ENCODE assay signal across 17 cellular contexts in the genomic region with DNA sequence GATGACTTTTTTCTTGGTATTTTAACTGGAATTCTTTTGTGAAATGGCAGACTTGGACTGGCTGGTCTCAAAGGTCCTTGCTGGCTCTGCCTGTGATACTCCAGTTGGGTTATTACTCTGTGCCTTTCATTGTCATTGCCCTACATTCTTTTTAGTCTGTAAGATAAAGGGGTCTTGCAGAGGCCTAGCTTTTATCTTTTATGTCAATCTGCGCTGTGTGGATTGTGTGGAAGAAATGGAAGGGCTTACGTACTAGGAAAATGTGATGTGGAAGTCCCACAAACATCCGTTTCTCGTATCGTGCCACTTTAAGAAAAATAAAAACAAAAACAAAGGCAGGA. TPM values are rescaled to one million over a fixed set of nuclear protein-coding genes. Genes with fewer than 3 reads are reported as not detected.
A peak's percentile ranks its signal among the peaks of the same experiment; 100 is the strongest.
DNase-seq lines count a peak whose midpoint lies in the region; ATAC-seq and TF ChIP-seq lines count a peak whose summit lies in the region.
"Had no signal": no experiment of that assay in that cellular context is flagged by ENCODE, and none has a peak within 500 bp of the region (broad histone marks: within the 10 kb centered on the region; RNA-seq: fewer than 3 reads in every experiment).

No MANE protein-coding gene starts in this region.

- TF ChIP-seq POLR2A in HCT116 (IDR thresholded peaks at IDR 0.05; ENCODE audit: borderline replicate concordance, extremely low read depth, insufficient read depth, insufficient read length) (no peak), gastrocnemius medialis (IDR thresholded peaks at IDR 0.05) (no peak)

- H3K4me2 ChIP-seq in HCT116 (ENCODE audit: low read length) (no peak overlapping the region), hepatocyte (no peak overlapping the region)

- H2AFZ ChIP-seq in HCT116 (ENCODE audit: low read depth, low read length, poor library complexity, severe bottlenecking), result peak overlapping the region; percentile 60
- H2AFZ ChIP-seq in hepatocyte, result no peak overlapping the region

- H3K4me1 ChIP-seq in HCT116 (ENCODE audit: control insufficient read depth in 1 of 2, insufficient read depth in 2 of 2, low read length in 2 of 2), result peaks cover 3 to 8% of the 10 kb centered on the region in 2 experiments; a peak in 2 of 4 replicates
- H3K4me1 ChIP-seq in hepatocyte (ENCODE audit: insufficient read depth), result peaks cover 41% of the 10 kb centered on the region
- H3K4me1 ChIP-seq in gastrocnemius medialis, result peaks cover 17 to 29% of the 10 kb centered on the region in 2 donors

- H3K79me2 ChIP-seq in HCT116 (ENCODE audit: insufficient read depth, low read length) (no peaks in the 10 kb centered on the region), hepatocyte (no peaks in the 10 kb centered on the region)

- H3K9me2 ChIP-seq in HCT116 (ENCODE audit: insufficient read depth) (no peaks in the 10 kb centered on the region), hepatocyte (replicated peaks; ENCODE audit: insufficient read depth) (no peaks in the 10 kb centered on the region)

- H3K27me3 ChIP-seq in HCT116 (ENCODE audit: insufficient read depth, low read length) (no peaks in the 10 kb centered on the region), hepatocyte (no peaks in the 10 kb centered on the region), gastrocnemius medialis (no peaks in the 10 kb centered on the region)
- H3K27me3 ChIP-seq: gastroesophageal sphincter had no signal

- no peak overlapping the region for H3K9ac ChIP-seq in HCT116 (ENCODE audit: low read length)

- DNase-seq in HCT116 (ENCODE audit: low read depth, low spot score) (no peak), hepatocyte (ENCODE audit: low spot score) (no peak), gastrocnemius medialis (no peak), HK-2 (ENCODE audit: unreplicated experiment) (no peak), posterior vena cava (ENCODE audit: low spot score) (no peak)
- no peak for DNase-seq in activated CD4-positive, alpha-beta T cell treated with anti-CD3 and anti-CD28 coated beads for 4 hours
- DNase-seq: activated T-cell treated with anti-CD3 and anti-CD28 coated beads, Interleukin-2, amount 50 U/mL, for 4 hours; C1 segment of cervical spinal cord; H7; mammary epithelial cell; NCI-H187 treated with DMSO at 0.1 percent for 48 hours; occipital lobe had no signal

- CTCF ChIA-PET in HCT116 (lab: Charles Lee), result interaction anchor here (0.7 to 2.6 kb wide), 19 partner anchors 8 to 878 kb away, joined by 3 to 19 read pairs (median 3); a partner anchor contains a TSS

- TF ChIP-seq CTCF in HCT116 (IDR thresholded peaks at IDR 0.05 in 2 of 3, conservative IDR thresholded peaks at IDR 0.05 in 1 of 3; ENCODE audit: borderline replicate concordance in 1 of 3, insufficient read depth in 1 of 3, low read depth in 2 of 3, low read length in 2 of 3) (no peak), VCaP (conservative IDR thresholded peaks at IDR 0.05) (peak; percentile 30), hepatocyte (IDR thresholded peaks at IDR 0.05; ENCODE audit: poor library complexity) (no peak), gastrocnemius medialis (IDR thresholded peaks at IDR 0.05 in 4 of 5, conservative IDR thresholded peaks at IDR 0.05 in 1 of 5) (no peak)

- RAD21 ChIA-PET in HCT116 (lab: Charles Lee; ENCODE audit: low non-redundant PET in 1 of 2, low total read pairs in 2 of 2, uncharacterized antibody in 2 of 2, unreplicated experiment in 2 of 2), result interaction anchor here (0.6 to 1.3 kb wide), 5 partner anchors 62 to 873 kb away, joined by 3 to 5 read pairs (median 3); no protein-coding TSS in a partner anchor

- no peak for TF ChIP-seq RAD21 in HCT116 (IDR thresholded peaks at IDR 0.05; ENCODE audit: low read depth)

- POLR2A ChIA-PET in HCT116 (lab: Charles Lee), result no interaction called here

- 64% methylated on average over 5 of the region's 5 CpGs for WGBS in hepatocyte (ENCODE audit: low lambda C conversion rate, missing lambda C conversion rate)

- ATAC-seq in HCT116 (no peak), gastrocnemius medialis (no peak), HG02870 (IDR thresholded peaks at IDR 0.05; ENCODE audit: unreplicated experiment) (no peak)
- ATAC-seq: activated T-cell treated with anti-CD3 and anti-CD28 coated beads, Interleukin-2, amount 50 U/mL, for 4 hours; gastroesophageal sphincter had no signal

- in situ Hi-C loops in gastrocnemius medialis (cut with MboI; ENCODE audit: low sequenced_read_pairs in 4 of 4), result loop anchor here in 3 of 4 donors (10.0 to 25.0 kb wide), 3 partner anchors 190 to 503 kb away; no protein-coding TSS in a partner anchor

- intact Hi-C loops in HCT116 (cut with micrococcal nuclease), result loop anchor here (5.0 to 10.0 kb wide), 2 partner anchors 270 to 647 kb away; no protein-coding TSS in a partner anchor
- intact Hi-C loops in gastrocnemius medialis (cut with DNase I; ENCODE audit: low total_unique reads), result loop anchor here (1.0 to 10.0 kb wide), 4 partner anchors 62 to 650 kb away; no protein-coding TSS in a partner anchor
- intact Hi-C loops in posterior vena cava (cut with DNase I), result no loop called here

- H3K36me3 ChIP-seq in HCT116 (ENCODE audit: control insufficient read depth in 1 of 2, insufficient read depth in 2 of 2, low read length in 2 of 2), result no peaks in the 10 kb centered on the region
- H3K36me3 ChIP-seq in hepatocyte (replicated peaks; ENCODE audit: insufficient read depth, low read depth), result no peaks in the 10 kb centered on the region
- no peaks in the 10 kb centered on the region for H3K36me3 ChIP-seq in gastrocnemius medialis
- H3K36me3 ChIP-seq: gastroesophageal sphincter had no signal

- no peak overlapping the region for H3K27ac ChIP-seq in HCT116 (ENCODE audit: low read depth, low read length)
- no peak overlapping the region for H3K27ac ChIP-seq in VCaP
- peak overlapping the region; percentile 57 for H3K27ac ChIP-seq in hepatocyte
- H3K27ac ChIP-seq in gastrocnemius medialis, result peak overlapping the region; percentile 46 to 63 (median 54)
- H3K27ac ChIP-seq: SK-N-MC had no signal

- no TSS peak for BruUV-seq in HCT116 (replicated peaks; lab: Mats Ljungman, UMichigan)

- H3K9me3 ChIP-seq in HCT116 (ENCODE audit: control insufficient read depth in 1 of 2, insufficient read depth in 1 of 2, low read depth in 1 of 2, low read length in 2 of 2), result no peaks in the 10 kb centered on the region
- H3K9me3 ChIP-seq in hepatocyte (ENCODE audit: low read depth), result no peaks in the 10 kb centered on the region
- H3K9me3 ChIP-seq in gastrocnemius medialis, result no peaks in the 10 kb centered on the region
- H3K9me3 ChIP-seq: gastroesophageal sphincter had no signal

- H4K20me1 ChIP-seq in HCT116 (ENCODE audit: insufficient read depth) (no peaks in the 10 kb centered on the region), hepatocyte (ENCODE audit: insufficient read depth, poor library complexity, severe bottlenecking) (no peaks in the 10 kb centered on the region)

- no peak overlapping the region for H3K4me3 ChIP-seq in HCT116 (replicated peaks in 1 of 2; ENCODE audit: low read depth in 1 of 2, low read length in 2 of 2)
- H3K4me3 ChIP-seq in hepatocyte, result no peak overlapping the region
- no peak overlapping the region for H3K4me3 ChIP-seq in gastrocnemius medialis
- H3K4me3 ChIP-seq: gastroesophageal sphincter, SK-N-MC had no signal

TF ChIP-seq in HCT116, 20 proteins besides CTCF, POLR2A, EP300 and RAD21:
- no peak for TF ChIP-seq ZNF274 (IDR thresholded peaks at IDR 0.05; ENCODE audit: low read depth, low read length)
- TF ChIP-seq JUND (IDR thresholded peaks at IDR 0.05), result no peak
- TF ChIP-seq SIN3A (IDR thresholded peaks at IDR 0.05; ENCODE audit: low read depth), result no peak
- TF ChIP-seq, protein P1, sequence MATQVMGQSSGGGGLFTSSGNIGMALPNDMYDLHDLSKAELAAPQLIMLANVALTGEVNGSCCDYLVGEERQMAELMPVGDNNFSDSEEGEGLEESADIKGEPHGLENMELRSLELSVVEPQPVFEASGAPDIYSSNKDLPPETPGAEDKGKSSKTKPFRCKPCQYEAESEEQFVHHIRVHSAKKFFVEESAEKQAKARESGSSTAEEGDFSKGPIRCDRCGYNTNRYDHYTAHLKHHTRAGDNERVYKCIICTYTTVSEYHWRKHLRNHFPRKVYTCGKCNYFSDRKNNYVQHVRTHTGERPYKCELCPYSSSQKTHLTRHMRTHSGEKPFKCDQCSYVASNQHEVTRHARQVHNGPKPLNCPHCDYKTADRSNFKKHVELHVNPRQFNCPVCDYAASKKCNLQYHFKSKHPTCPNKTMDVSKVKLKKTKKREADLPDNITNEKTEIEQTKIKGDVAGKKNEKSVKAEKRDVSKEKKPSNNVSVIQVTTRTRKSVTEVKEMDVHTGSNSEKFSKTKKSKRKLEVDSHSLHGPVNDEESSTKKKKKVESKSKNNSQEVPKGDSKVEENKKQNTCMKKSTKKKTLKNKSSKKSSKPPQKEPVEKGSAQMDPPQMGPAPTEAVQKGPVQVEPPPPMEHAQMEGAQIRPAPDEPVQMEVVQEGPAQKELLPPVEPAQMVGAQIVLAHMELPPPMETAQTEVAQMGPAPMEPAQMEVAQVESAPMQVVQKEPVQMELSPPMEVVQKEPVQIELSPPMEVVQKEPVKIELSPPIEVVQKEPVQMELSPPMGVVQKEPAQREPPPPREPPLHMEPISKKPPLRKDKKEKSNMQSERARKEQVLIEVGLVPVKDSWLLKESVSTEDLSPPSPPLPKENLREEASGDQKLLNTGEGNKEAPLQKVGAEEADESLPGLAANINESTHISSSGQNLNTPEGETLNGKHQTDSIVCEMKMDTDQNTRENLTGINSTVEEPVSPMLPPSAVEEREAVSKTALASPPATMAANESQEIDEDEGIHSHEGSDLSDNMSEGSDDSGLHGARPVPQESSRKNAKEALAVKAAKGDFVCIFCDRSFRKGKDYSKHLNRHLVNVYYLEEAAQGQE (IDR thresholded peaks at IDR 0.05; ENCODE audit: low read depth), result no peak
- TF ChIP-seq EZH2 (IDR thresholded peaks at IDR 0.05), result no peak
- TF ChIP-seq EZH2phosphoT487 (IDR thresholded peaks at IDR 0.05; ENCODE audit: borderline replicate concordance), result no peak
- TF ChIP-seq TCF7L2 (IDR thresholded peaks at IDR 0.05; ENCODE audit: borderline replicate concordance, extremely low read depth, insufficient read depth, insufficient read length), result no peak
- TF ChIP-seq EGR1 (IDR thresholded peaks at IDR 0.05; ENCODE audit: low read depth), result no peak
- TF ChIP-seq SRF (IDR thresholded peaks at IDR 0.05; ENCODE audit: low read depth), result no peak
- no peak for TF ChIP-seq FOSL1 (IDR thresholded peaks at IDR 0.05; ENCODE audit: low read depth)

RNA-seq across cellular contexts. Expression of a gene that starts 8.7 kb away (rescaled TPM):
- not detected for total RNA-seq in HCT116 (2021; ENCODE audit: unreplicated experiment)
- polyA plus RNA-seq in HCT116 (2012), result not detected in 2 replicates
- not detected in 2 replicates for total RNA-seq in hepatocyte
- not detected in 2 replicates for polyA plus RNA-seq in hepatocyte
- not detected for total RNA-seq in gastrocnemius medialis
- total RNA-seq in posterior vena cava, result not detected
- total RNA-seq: activated T-cell treated with anti-CD3 and anti-CD28 coated beads, Interleukin-2, amount 50 U/mL, for 4 hours; gastroesophageal sphincter; H7; mammary epithelial cell; occipital lobe; OCI-LY7 had no signal
- polyA plus RNA-seq: mammary epithelial cell had no signal

RNA-seq across cellular contexts. Expression of a gene that starts 24.1 kb away (rescaled TPM):
- total RNA-seq in HCT116 (2021; ENCODE audit: unreplicated experiment) (8.4 TPM), hepatocyte (63.3 and 71.1 TPM in 2 replicates), gastrocnemius medialis (1 to 10 TPM; 1.9 to 5.6 (median 4.6) TPM), posterior vena cava (10 to 100 TPM; 18.5 to 30.9 TPM)
- polyA plus RNA-seq in HCT116 (2012), result 2.5 and 2.6 TPM in 2 replicates
- polyA plus RNA-seq in hepatocyte, result 29.4 and 42.1 TPM in 2 replicates
- total RNA-seq: OCI-LY7 had no signal

Comparison
In these comparisons a context has a peak if more than half of its experiments do, and no peak if none do; other contexts are left out.
1. H3K27ac ChIP-seq: peak in hepatocyte (single experiment) and gastrocnemius medialis (4 of 4); none in HCT116 (single experiment) and VCaP (single experiment).
2. intact Hi-C loops: an anchor here in HCT116 (5.0 to 10.0 kb wide) and gastrocnemius medialis (1.0 to 10.0 kb wide); none called in posterior vena cava.